In the genomic region with DNA sequence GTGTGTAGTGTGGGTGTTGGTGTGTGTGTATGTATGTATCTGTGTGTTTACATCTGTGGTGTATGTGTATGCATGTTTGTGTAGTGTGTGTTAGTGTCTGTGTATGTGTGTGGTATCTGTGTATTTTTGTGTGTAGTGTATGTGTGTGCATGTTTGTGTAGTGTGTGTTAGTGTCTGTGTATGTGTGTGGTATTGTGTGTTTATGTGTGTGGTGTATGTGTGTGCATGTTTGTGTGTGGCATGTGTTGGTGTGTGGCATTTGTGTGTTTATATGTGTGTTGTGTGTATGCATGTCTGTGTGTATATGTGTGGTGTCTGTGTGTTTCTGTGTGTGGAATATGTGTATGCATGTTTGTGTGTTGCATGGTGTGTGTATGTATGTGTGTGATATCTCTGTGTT, we compare ENCODE assay signal across 33 cellular contexts.
"Had no signal": no experiment of that assay in that cellular context is flagged by ENCODE, and none has a peak within 500 bp of the region (broad histone marks: within the 10 kb centered on the region; RNA-seq: fewer than 3 reads in every experiment).

No MANE protein-coding gene starts in this region.

- H3K27ac ChIP-seq: ascending aorta, brain microvascular endothelial cell, colonic mucosa, epithelial cell of prostate, esophagus squamous epithelium, gastroesophageal sphincter, heart right ventricle, WERI-Rb-1 had no signal

- H3K36me3 ChIP-seq: ascending aorta, brain microvascular endothelial cell, colonic mucosa, esophagus squamous epithelium, gastroesophageal sphincter, heart right ventricle, WERI-Rb-1 had no signal

- H3K4me1 ChIP-seq: ascending aorta, colonic mucosa had no signal

- H3K4me1 Mint-ChIP-seq: activated CD8-positive, alpha-beta memory T cell treated with anti-CD3 and anti-CD28 coated beads, Interleukin-2, amount 10 ng/mL, durations not matched to agents 7 days and 5 days; activated naive CD4-positive, alpha-beta T cell treated with anti-CD3 and anti-CD28 coated beads, Interleukin-2, amount 10 ng/mL, durations not matched to agents 7 days and 5 days had no signal

- H3K9me3 ChIP-seq: ascending aorta, colonic mucosa, esophagus squamous epithelium, gastroesophageal sphincter, heart right ventricle had no signal

- H3K4me3 ChIP-seq: ascending aorta, colonic mucosa, esophagus squamous epithelium, gastroesophageal sphincter, heart right ventricle had no signal

- DNase-seq: activated B cell treated with CpG ODN at 0.5 μM for 24 hours; activated CD4-positive, alpha-beta T cell treated with anti-CD3 and anti-CD28 coated beads for 48 hours; activated CD4-positive, alpha-beta T cell treated with anti-CD3 and anti-CD28 coated beads, Interleukin-2, amount 50 U/mL, for 1 hour; activated CD4-positive, alpha-beta T cell treated with anti-CD3 and anti-CD28 coated beads, Interleukin-2, amount 50 U/mL, for 48 hours; activated CD8-positive, alpha-beta memory T cell treated with anti-CD3 and anti-CD28 coated beads, Interleukin-2, amount 10 ng/mL, durations not matched to agents 7 days and 5 days; activated CD8-positive, alpha-beta memory T cell treated with anti-CD3 and anti-CD28 coated beads, Interleukin-2, amount 50 U/mL, for 4 hours; activated CD8-positive, alpha-beta T cell treated with anti-CD3 and anti-CD28 coated beads, Interleukin-2, amount 10 ng/mL, durations not matched to agents 7 days and 5 days; activated gamma-delta T cell; activated naive CD4-positive, alpha-beta T cell; activated naive CD4-positive, alpha-beta T cell treated with anti-CD3 and anti-CD28 coated beads, Interleukin-2, amount 10 ng/mL, durations not matched to agents 7 days and 5 days; activated naive CD8-positive, alpha-beta T cell treated with anti-CD3 and anti-CD28 coated beads, Interleukin-2, amount 10 ng/mL, durations not matched to agents 7 days and 5 days; activated T-cell treated with anti-CD3 and anti-CD28 coated beads, Interleukin-2, amount 50 U/mL, for 24 hours; activated T-cell treated with anti-CD3 and anti-CD28 coated beads, Interleukin-2, amount 50 U/mL, for 72 hours; brain microvascular endothelial cell; central memory CD4-positive, alpha-beta T cell; cerebellar nuclear complex; colonic mucosa; effector CD8-positive, alpha-beta T cell; esophagus squamous epithelium; foreskin melanocyte; heart right ventricle; T-helper 1 cell; T-helper 17 cell; T1000; WERI-Rb-1 had no signal

- H3K27me3 ChIP-seq: ascending aorta, brain microvascular endothelial cell had no signal

- H3K9me3 Mint-ChIP-seq: activated B cell treated with CpG ODN at 0.5 μM for 24 hours; activated naive CD4-positive, alpha-beta T cell treated with anti-CD3 and anti-CD28 coated beads, Interleukin-2, amount 10 ng/mL, durations not matched to agents 7 days and 5 days; activated naive CD4-positive, alpha-beta T cell treated with anti-CD3 and anti-CD28 coated beads, Interleukin-2, amount 50 U/mL, for 72 hours; activated naive CD8-positive, alpha-beta T cell treated with anti-CD3 and anti-CD28 coated beads, Interleukin-2, amount 10 ng/mL, durations not matched to agents 7 days and 5 days; activated T-cell treated with anti-CD3 and anti-CD28 coated beads, Interleukin-2, amount 50 U/mL, for 24 hours; activated T-cell treated with anti-CD3 and anti-CD28 coated beads, Interleukin-2, amount 50 U/mL, for 72 hours; T-helper 2 cell treated with Interferon-gamma antibody and Interleukin-4, amounts not matched to agents 5 μg/mL and 100 μg/mL, for 36 hours had no signal

- ATAC-seq: activated CD4-positive, CD25-positive, alpha-beta regulatory T cell treated with anti-CD3 and anti-CD28 coated beads, Interleukin-2, amount 50 U/mL, for 24 hours; activated CD8-positive, alpha-beta memory T cell treated with anti-CD3 and anti-CD28 coated beads, Interleukin-2, amount 10 ng/mL, durations not matched to agents 7 days and 5 days; activated CD8-positive, alpha-beta T cell treated with anti-CD3 and anti-CD28 coated beads, Interleukin-2, amount 10 ng/mL, durations not matched to agents 7 days and 5 days; activated naive CD4-positive, alpha-beta T cell treated with anti-CD3 and anti-CD28 coated beads, Interleukin-2, amount 50 U/mL, for 72 hours; activated T-cell treated with anti-CD3 and anti-CD28 coated beads, Interleukin-2, amount 50 U/mL, for 72 hours; gastroesophageal sphincter; T-helper 17 cell had no signal

- H3K36me3 Mint-ChIP-seq: activated CD8-positive, alpha-beta memory T cell treated with anti-CD3 and anti-CD28 coated beads, Interleukin-2, amount 10 ng/mL, durations not matched to agents 7 days and 5 days; activated naive CD4-positive, alpha-beta T cell treated with anti-CD3 and anti-CD28 coated beads, Interleukin-2, amount 10 ng/mL, durations not matched to agents 7 days and 5 days; activated naive CD4-positive, alpha-beta T cell treated with anti-CD3 and anti-CD28 coated beads, Interleukin-2, amount 50 U/mL, for 72 hours; activated naive CD8-positive, alpha-beta T cell treated with anti-CD3 and anti-CD28 coated beads, Interleukin-2, amount 10 ng/mL, durations not matched to agents 7 days and 5 days had no signal

- FAIRE-seq: endometrium, endothelial cell of umbilical vein had no signal

- H3K4me3 Mint-ChIP-seq: activated B cell treated with CpG ODN at 0.5 μM for 24 hours; activated CD8-positive, alpha-beta memory T cell treated with anti-CD3 and anti-CD28 coated beads, Interleukin-2, amount 10 ng/mL, durations not matched to agents 7 days and 5 days; activated CD8-positive, alpha-beta T cell treated with anti-CD3 and anti-CD28 coated beads, Interleukin-2, amount 10 ng/mL, durations not matched to agents 7 days and 5 days; activated naive CD4-positive, alpha-beta T cell treated with anti-CD3 and anti-CD28 coated beads, Interleukin-2, amount 10 ng/mL, durations not matched to agents 7 days and 5 days; activated naive CD8-positive, alpha-beta T cell treated with anti-CD3 and anti-CD28 coated beads, Interleukin-2, amount 10 ng/mL, durations not matched to agents 7 days and 5 days; activated T-cell treated with anti-CD3 and anti-CD28 coated beads, Interleukin-2, amount 50 U/mL, for 24 hours; activated T-cell treated with anti-CD3 and anti-CD28 coated beads, Interleukin-2, amount 50 U/mL, for 72 hours; T-helper 17 cell; T-helper 2 cell treated with Interferon-gamma antibody and Interleukin-4, amounts not matched to agents 5 μg/mL and 100 μg/mL, for 36 hours had no signal

- H3K27ac Mint-ChIP-seq: activated B cell treated with CpG ODN at 0.5 μM for 24 hours; activated CD8-positive, alpha-beta memory T cell treated with anti-CD3 and anti-CD28 coated beads, Interleukin-2, amount 10 ng/mL, durations not matched to agents 7 days and 5 days; activated CD8-positive, alpha-beta T cell treated with anti-CD3 and anti-CD28 coated beads, Interleukin-2, amount 10 ng/mL, durations not matched to agents 7 days and 5 days; activated naive CD4-positive, alpha-beta T cell treated with anti-CD3 and anti-CD28 coated beads, Interleukin-2, amount 10 ng/mL, durations not matched to agents 7 days and 5 days; activated naive CD4-positive, alpha-beta T cell treated with anti-CD3 and anti-CD28 coated beads, Interleukin-2, amount 50 U/mL, for 72 hours; activated naive CD8-positive, alpha-beta T cell treated with anti-CD3 and anti-CD28 coated beads, Interleukin-2, amount 10 ng/mL, durations not matched to agents 7 days and 5 days; activated T-cell treated with anti-CD3 and anti-CD28 coated beads, Interleukin-2, amount 50 U/mL, for 24 hours; activated T-cell treated with anti-CD3 and anti-CD28 coated beads, Interleukin-2, amount 50 U/mL, for 72 hours; T-helper 17 cell; T-helper 2 cell treated with Interferon-gamma antibody and Interleukin-4, amounts not matched to agents 5 μg/mL and 100 μg/mL, for 36 hours had no signal
